Comparison of ENCODE assay signal across 18 cellular contexts in genomic region chr1:219810451-219810850, GRCh38.
DNase-seq lines count a peak whose midpoint lies in the region; ATAC-seq, FAIRE-seq and TF ChIP-seq lines count a peak whose summit lies in the region.
"Had no signal": no experiment of that assay in that cellular context is flagged by ENCODE, and none has a peak within 500 bp of the region (broad histone marks: within the 10 kb centered on the region; RNA-seq: fewer than 3 reads in every experiment).

No MANE protein-coding gene starts in this region.

- no peaks in the 10 kb centered on the region for H3K27me3 Mint-ChIP-seq in GM23338 (ENCODE audit: insufficient read depth, low read depth, poor library complexity)

- H3K4me1 ChIP-seq in GM23338 (ENCODE audit: insufficient read depth): peaks cover 10% of the 10 kb centered on the region; the same call in 1 of the 2 replicates

- H3K27me3 ChIP-seq in GM23338 (ENCODE audit: insufficient read depth): no peaks in the 10 kb centered on the region

- no peaks in the 10 kb centered on the region for H3K9me3 Mint-ChIP-seq in GM23338
- H3K9me3 Mint-ChIP-seq: CD4-positive, alpha-beta T cell; H9 had no signal

- DNase-seq in AG09319 (ENCODE audit: extremely low read depth, low read depth) (peak; percentile 1), GM23338 (ENCODE audit: low spot score) (no peak), fibroblast of mammary gland (ENCODE audit: low read depth) (peak; percentile 74), sciatic nerve (ENCODE audit: low spot score) (no peak), GM12892 (ENCODE audit: insufficient read length) (no peak), HEK293T (ENCODE audit: extremely low spot score) (no peak)
- no peak for DNase-seq in activated T-cell treated with anti-CD3 and anti-CD28 coated beads, Interleukin-2, amount 50 U/mL, for 48 hours
- DNase-seq: ACHN; C1 segment of cervical spinal cord; Calu3; CD4-positive, alpha-beta T cell; DMS79; H9 had no signal

- no peak overlapping the region for H3K27ac ChIP-seq in GM23338 (ENCODE audit: low read depth)

- intact Hi-C loops in sciatic nerve (cut with DNase I): no loop called here

- POLR2A ChIA-PET in HEK293T (lab: Yijun Ruan, JAX): no interaction called here

- H4K20me1 ChIP-seq in GM23338 (replicated peaks; ENCODE audit: insufficient read depth): no peaks in the 10 kb centered on the region

- H3K36me3 Mint-ChIP-seq in GM23338 (ENCODE audit: low read depth): no peaks in the 10 kb centered on the region

- TF ChIP-seq POLR2A in GM12892 (IDR thresholded peaks at IDR 0.05; ENCODE audit: low read depth, low read length): no peak

- H2AFZ ChIP-seq in GM23338: peak overlapping the region; percentile 32; the same call in 1 of the 2 replicates

- H3K79me2 ChIP-seq in GM23338 (replicated peaks; ENCODE audit: insufficient read depth): no peaks in the 10 kb centered on the region

- CTCF ChIA-PET in HEK293T (lab: Yijun Ruan, JAX): no interaction called here

- H3F3A ChIP-seq in GM23338 (replicated peaks; ENCODE audit: low read depth): no peaks in the 10 kb centered on the region

- no peaks in the 10 kb centered on the region for H3K9me2 ChIP-seq in GM23338 (ENCODE audit: insufficient read depth)

- H3K4me3 Mint-ChIP-seq in GM23338: no peak overlapping the region
- H3K4me3 Mint-ChIP-seq: B cell; CD4-positive, alpha-beta T cell; H9 had no signal

- H3K27ac Mint-ChIP-seq in GM23338: no peak overlapping the region
- H3K27ac Mint-ChIP-seq: B cell; CD4-positive, alpha-beta T cell had no signal

- H3K4me2 ChIP-seq in GM23338: no peak overlapping the region

- TF ChIP-seq CTCF in AG09319 (IDR thresholded peaks at IDR 0.05; ENCODE audit: low read depth, low read length): no peak
- TF ChIP-seq CTCF in GM23338 (conservative IDR thresholded peaks at IDR 0.05; ENCODE audit: low read depth in 2 of 2): no peak
- TF ChIP-seq CTCF in fibroblast of mammary gland (conservative IDR thresholded peaks at IDR 0.05; ENCODE audit: control insufficient read depth, insufficient read depth, low read depth, low read length): no peak

- ATAC-seq in GM23338 (no peak), sciatic nerve (peak; percentile 41), HG03457 (IDR thresholded peaks at IDR 0.05; ENCODE audit: unreplicated experiment) (no peak)
- ATAC-seq: HepG2 had no signal

- no peak for FAIRE-seq in GM12892 (lab: Jason Lieb, UNC)
- FAIRE-seq: GM12891, GM19239, HepG2 had no signal

- H3K36me3 ChIP-seq in GM23338 (ENCODE audit: insufficient read depth): no peaks in the 10 kb centered on the region

- H3K4me3 ChIP-seq in GM23338 (no peak overlapping the region), fibroblast of mammary gland (ENCODE audit: control insufficient read depth, low read depth, low read length) (no peak overlapping the region)

- no peaks in the 10 kb centered on the region for H3K4me1 Mint-ChIP-seq in GM23338
- H3K4me1 Mint-ChIP-seq: B cell, H9 had no signal

TF ChIP-seq in GM23338, 12 proteins besides CTCF, POLR2A, EP300 and RAD21 (continues in another document):
- TF ChIP-seq CREB1 (CRISPR knock-in tag; IDR thresholded peaks at IDR 0.05; ENCODE audit: low read depth) (no peak), ZNF114 (CRISPR knock-in tag; IDR thresholded peaks at IDR 0.05) (no peak), JUNB (IDR thresholded peaks at IDR 0.05; ENCODE audit: unreplicated experiment) (no peak), EZH2phosphoT487 (IDR thresholded peaks at IDR 0.05; ENCODE audit: unreplicated experiment) (no peak), POLR2AphosphoS5 (IDR thresholded peaks at IDR 0.05; ENCODE audit: low read depth) (no peak), ZNF331 (CRISPR knock-in tag; IDR thresholded peaks at IDR 0.05; ENCODE audit: low read depth) (no peak), NANOG (IDR thresholded peaks at IDR 0.05; ENCODE audit: borderline replicate concordance) (no peak)
- TF ChIP-seq, protein P1, sequence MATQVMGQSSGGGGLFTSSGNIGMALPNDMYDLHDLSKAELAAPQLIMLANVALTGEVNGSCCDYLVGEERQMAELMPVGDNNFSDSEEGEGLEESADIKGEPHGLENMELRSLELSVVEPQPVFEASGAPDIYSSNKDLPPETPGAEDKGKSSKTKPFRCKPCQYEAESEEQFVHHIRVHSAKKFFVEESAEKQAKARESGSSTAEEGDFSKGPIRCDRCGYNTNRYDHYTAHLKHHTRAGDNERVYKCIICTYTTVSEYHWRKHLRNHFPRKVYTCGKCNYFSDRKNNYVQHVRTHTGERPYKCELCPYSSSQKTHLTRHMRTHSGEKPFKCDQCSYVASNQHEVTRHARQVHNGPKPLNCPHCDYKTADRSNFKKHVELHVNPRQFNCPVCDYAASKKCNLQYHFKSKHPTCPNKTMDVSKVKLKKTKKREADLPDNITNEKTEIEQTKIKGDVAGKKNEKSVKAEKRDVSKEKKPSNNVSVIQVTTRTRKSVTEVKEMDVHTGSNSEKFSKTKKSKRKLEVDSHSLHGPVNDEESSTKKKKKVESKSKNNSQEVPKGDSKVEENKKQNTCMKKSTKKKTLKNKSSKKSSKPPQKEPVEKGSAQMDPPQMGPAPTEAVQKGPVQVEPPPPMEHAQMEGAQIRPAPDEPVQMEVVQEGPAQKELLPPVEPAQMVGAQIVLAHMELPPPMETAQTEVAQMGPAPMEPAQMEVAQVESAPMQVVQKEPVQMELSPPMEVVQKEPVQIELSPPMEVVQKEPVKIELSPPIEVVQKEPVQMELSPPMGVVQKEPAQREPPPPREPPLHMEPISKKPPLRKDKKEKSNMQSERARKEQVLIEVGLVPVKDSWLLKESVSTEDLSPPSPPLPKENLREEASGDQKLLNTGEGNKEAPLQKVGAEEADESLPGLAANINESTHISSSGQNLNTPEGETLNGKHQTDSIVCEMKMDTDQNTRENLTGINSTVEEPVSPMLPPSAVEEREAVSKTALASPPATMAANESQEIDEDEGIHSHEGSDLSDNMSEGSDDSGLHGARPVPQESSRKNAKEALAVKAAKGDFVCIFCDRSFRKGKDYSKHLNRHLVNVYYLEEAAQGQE (IDR thresholded peaks at IDR 0.05; ENCODE audit: unreplicated experiment): no peak

TF ChIP-seq in HEK293T, 16 proteins besides CTCF, POLR2A, EP300 and RAD21:
- TF ChIP-seq SUZ12 (IDR thresholded peaks at IDR 0.05) (no peak), CTBP1 (IDR thresholded peaks at IDR 0.05; ENCODE audit: borderline replicate concordance) (no peak), FOXK2 (IDR thresholded peaks at IDR 0.05) (no peak), FOXM1 (IDR thresholded peaks at IDR 0.05; ENCODE audit: borderline replicate concordance) (no peak), NFRKB (IDR thresholded peaks at IDR 0.05) (no peak), BHLHE40 (IDR thresholded peaks at IDR 0.05; ENCODE audit: borderline replicate concordance) (no peak), SP1 (IDR thresholded peaks at IDR 0.05) (no peak), ELF4 (IDR thresholded peaks at IDR 0.05) (no peak), L3MBTL2 (conservative IDR thresholded peaks at IDR 0.05) (no peak), HDGF (IDR thresholded peaks at IDR 0.05; ENCODE audit: borderline replicate concordance) (no peak), FOXA1 (IDR thresholded peaks at IDR 0.05) (no peak), TARDBP (IDR thresholded peaks at IDR 0.05) (no peak), ARNT (IDR thresholded peaks at IDR 0.05) (no peak)
- TF ChIP-seq, protein P2, sequence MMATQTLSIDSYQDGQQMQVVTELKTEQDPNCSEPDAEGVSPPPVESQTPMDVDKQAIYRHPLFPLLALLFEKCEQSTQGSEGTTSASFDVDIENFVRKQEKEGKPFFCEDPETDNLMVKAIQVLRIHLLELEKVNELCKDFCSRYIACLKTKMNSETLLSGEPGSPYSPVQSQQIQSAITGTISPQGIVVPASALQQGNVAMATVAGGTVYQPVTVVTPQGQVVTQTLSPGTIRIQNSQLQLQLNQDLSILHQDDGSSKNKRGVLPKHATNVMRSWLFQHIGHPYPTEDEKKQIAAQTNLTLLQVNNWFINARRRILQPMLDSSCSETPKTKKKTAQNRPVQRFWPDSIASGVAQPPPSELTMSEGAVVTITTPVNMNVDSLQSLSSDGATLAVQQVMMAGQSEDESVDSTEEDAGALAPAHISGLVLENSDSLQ (IDR thresholded peaks at IDR 0.05): no peak

Comparison
In these comparisons a context has a peak if more than half of its experiments do, and no peak if none do; other contexts are left out.
1. DNase-seq: peak in AG09319 (single experiment) and fibroblast of mammary gland (single experiment); none in GM23338 (single experiment), sciatic nerve (single experiment), GM12892 (single experiment), activated T-cell treated with anti-CD3 and anti-CD28 coated beads, Interleukin-2, amount 50 U/mL, for 48 hours (0 of 2) and HEK293T (single experiment).